38 cellular contexts compared by ENCODE assay signal in the genomic region with DNA sequence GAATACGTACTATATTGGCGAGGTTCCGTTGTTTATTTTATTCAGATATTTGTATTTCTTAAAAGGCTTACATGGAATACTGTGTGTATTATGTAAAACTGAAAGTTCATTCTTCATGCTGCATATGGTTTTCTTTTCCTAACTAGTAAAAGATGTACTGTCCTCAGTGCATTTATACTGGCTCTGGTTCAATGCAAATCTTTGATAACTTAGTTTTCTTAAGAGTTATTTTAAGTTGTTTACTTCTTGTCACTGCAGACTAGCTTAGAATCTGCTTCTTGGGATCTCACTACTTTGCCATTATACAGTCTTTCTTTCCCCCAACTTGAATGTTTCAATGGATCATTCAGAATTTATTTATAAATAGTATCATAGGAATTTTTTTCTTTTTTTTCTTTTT. TPM values are rescaled to one million over a fixed set of nuclear protein-coding genes. Genes with fewer than 3 reads are reported as not detected.
"Had no signal": no experiment of that assay in that cellular context is flagged by ENCODE, and none has a peak within 500 bp of the region (broad histone marks: within the 10 kb centered on the region; RNA-seq: fewer than 3 reads in every experiment).

No MANE protein-coding gene starts in this region.

- H3K27ac Mint-ChIP-seq: activated B cell treated with CpG ODN at 0.5 μM for 24 hours; activated CD4-positive, alpha-beta memory T cell treated with anti-CD3 and anti-CD28 coated beads for 36 hours; activated CD4-positive, alpha-beta T cell treated with anti-CD3 and anti-CD28 coated beads, Interleukin-2, amount 10 ng/mL, durations not matched to agents 24 days and 14 days; activated CD8-positive, alpha-beta T cell treated with anti-CD3 and anti-CD28 coated beads for 36 hours; activated naive CD4-positive, alpha-beta T cell treated with anti-CD3 and anti-CD28 coated beads for 36 hours; activated naive CD4-positive, alpha-beta T cell treated with anti-CD3 and anti-CD28 coated beads, Interleukin-2, amount 50 U/mL, for 72 hours; activated naive CD8-positive, alpha-beta T cell treated with anti-CD3 and anti-CD28 coated beads for 36 hours; activated T-cell treated with anti-CD3 and anti-CD28 coated beads, Interleukin-2, amount 50 U/mL, for 72 hours; activated T-helper 1 cell treated with anti-CD3 and anti-CD28 coated beads, Interleukin-12 subunit alpha, Interleukin-12 subunit beta, Interleukin-2, Interleukin-4 antibody, amounts not matched to agents 30 ng/mL and 10 ng/mL and 1 ng/mL, durations not matched to agents 14 hours and 24 hours and 36 hours; activated T-helper 17 cell treated with anti-CD3 and anti-CD28 coated beads, Interleukin-2, amount 50 U/mL, for 72 hours; T-helper 1 cell treated with Interleukin-12 subunit alpha and Interleukin-12 subunit beta and Interleukin-4 antibody, amounts not matched to agents 30 μg/mL and 1 μg/mL, for 36 hours; T-helper 2 cell treated with Interferon-gamma antibody and Interleukin-4, amounts not matched to agents 5 μg/mL and 100 μg/mL, for 36 hours had no signal

- H3K27me3 ChIP-seq: adrenal gland, body of pancreas, brain microvascular endothelial cell, breast epithelium, cardiac muscle cell had no signal

- H3K4me1 ChIP-seq: body of pancreas, breast epithelium had no signal

- ATAC-seq: activated CD8-positive, alpha-beta T cell treated with anti-CD3 and anti-CD28 coated beads for 36 hours; activated naive CD4-positive, alpha-beta T cell treated with anti-CD3 and anti-CD28 coated beads, Interleukin-2, amount 50 U/mL, for 72 hours; activated T-cell treated with anti-CD3 and anti-CD28 coated beads, Interleukin-2, amount 50 U/mL, for 4 hours; activated T-cell treated with anti-CD3 and anti-CD28 coated beads, Interleukin-2, amount 50 U/mL, for 72 hours; activated T-helper 17 cell treated with anti-CD3 and anti-CD28 coated beads, Interleukin-2, amount 50 U/mL, for 72 hours; body of pancreas had no signal

- H3K4me1 Mint-ChIP-seq: activated B cell treated with CpG ODN at 0.5 μM for 24 hours; activated CD4-positive, alpha-beta T cell treated with anti-CD3 and anti-CD28 coated beads, Interleukin-2, amount 10 ng/mL, durations not matched to agents 24 days and 14 days; activated naive CD8-positive, alpha-beta T cell treated with anti-CD3 and anti-CD28 coated beads for 36 hours; activated T-helper 17 cell treated with anti-CD3 and anti-CD28 coated beads, Interleukin-2, amount 50 U/mL, for 72 hours had no signal

- DNase-seq: activated B cell treated with CpG ODN at 0.5 μM for 24 hours; activated CD4-positive, alpha-beta memory T cell treated with anti-CD3 and anti-CD28 coated beads for 36 hours; activated CD4-positive, alpha-beta T cell treated with anti-CD3 and anti-CD28 coated beads for 4 hours; activated CD4-positive, alpha-beta T cell treated with anti-CD3 and anti-CD28 coated beads, Interleukin-2, amount 10 ng/mL, durations not matched to agents 24 days and 14 days; activated CD4-positive, alpha-beta T cell treated with anti-CD3 and anti-CD28 coated beads, Interleukin-2, amount 50 U/mL, for 1 hour; activated CD4-positive, alpha-beta T cell treated with anti-CD3 and anti-CD28 coated beads, Interleukin-2, amount 50 U/mL, for 4 hours; activated CD4-positive, CD25-positive, alpha-beta regulatory T cell treated with anti-CD3 and anti-CD28 coated beads, Interleukin-2, amount 50 U/mL, for 72 hours; activated CD8-positive, alpha-beta memory T cell treated with anti-CD3 and anti-CD28 coated beads, Interleukin-2, amount 50 U/mL, for 4 hours; activated CD8-positive, alpha-beta T cell treated with anti-CD3 and anti-CD28 coated beads for 36 hours; activated effector memory CD4-positive, alpha-beta T cell treated with anti-CD3 and anti-CD28 coated beads, Interleukin-2, amount 50 U/mL, for 16 hours; activated gamma-delta T cell treated with Interleukin-2 at 50 U/mL for 16 hours; activated naive CD4-positive, alpha-beta T cell; activated naive CD4-positive, alpha-beta T cell treated with anti-CD3 and anti-CD28 coated beads for 36 hours; activated naive CD4-positive, alpha-beta T cell treated with anti-CD3 and anti-CD28 coated beads, Interleukin-2, amount 50 U/mL, for 16 hours; activated naive CD8-positive, alpha-beta T cell treated with anti-CD3 and anti-CD28 coated beads for 36 hours; activated T-cell treated with anti-CD3 and anti-CD28 coated beads for 4 hours; activated T-cell treated with anti-CD3 and anti-CD28 coated beads, Interleukin-2, amount 50 U/mL, for 1 hour; activated T-cell treated with anti-CD3 and anti-CD28 coated beads, Interleukin-2, amount 50 U/mL, for 4 hours; activated T-cell treated with anti-CD3 and anti-CD28 coated beads, Interleukin-2, amount 50 U/mL, for 72 hours; adrenal gland; amniotic stem cell; aorta; body of pancreas; brain microvascular endothelial cell; central memory CD4-positive, alpha-beta T cell; SW 1271; T-helper 1 cell; T-helper 2 cell; T-helper 9 cell had no signal

- H3K4me3 Mint-ChIP-seq: activated B cell treated with CpG ODN at 0.5 μM for 24 hours; activated CD4-positive, alpha-beta memory T cell treated with anti-CD3 and anti-CD28 coated beads for 36 hours; activated CD4-positive, alpha-beta T cell treated with anti-CD3 and anti-CD28 coated beads, Interleukin-2, amount 10 ng/mL, durations not matched to agents 24 days and 14 days; activated CD8-positive, alpha-beta T cell treated with anti-CD3 and anti-CD28 coated beads for 36 hours; activated naive CD4-positive, alpha-beta T cell treated with anti-CD3 and anti-CD28 coated beads for 36 hours; activated naive CD8-positive, alpha-beta T cell treated with anti-CD3 and anti-CD28 coated beads for 36 hours; activated T-cell treated with anti-CD3 and anti-CD28 coated beads, Interleukin-2, amount 50 U/mL, for 4 hours; activated T-cell treated with anti-CD3 and anti-CD28 coated beads, Interleukin-2, amount 50 U/mL, for 72 hours; activated T-helper 1 cell treated with anti-CD3 and anti-CD28 coated beads, Interleukin-12 subunit alpha, Interleukin-12 subunit beta, Interleukin-2, Interleukin-4 antibody, amounts not matched to agents 30 ng/mL and 10 ng/mL and 1 ng/mL, durations not matched to agents 14 hours and 24 hours and 36 hours; activated T-helper 17 cell treated with anti-CD3 and anti-CD28 coated beads, Interleukin-2, amount 50 U/mL, for 72 hours; T-helper 1 cell treated with Interleukin-12 subunit alpha and Interleukin-12 subunit beta and Interleukin-4 antibody, amounts not matched to agents 30 μg/mL and 1 μg/mL, for 36 hours; T-helper 2 cell treated with Interferon-gamma antibody and Interleukin-4, amounts not matched to agents 5 μg/mL and 100 μg/mL, for 36 hours had no signal

- H3K27ac ChIP-seq: adrenal gland, body of pancreas, brain microvascular endothelial cell, breast epithelium, cardiac muscle cell, VCaP had no signal

- H3K36me3 Mint-ChIP-seq: activated CD4-positive, alpha-beta memory T cell treated with anti-CD3 and anti-CD28 coated beads for 36 hours; activated naive CD4-positive, alpha-beta T cell treated with anti-CD3 and anti-CD28 coated beads, Interleukin-2, amount 50 U/mL, for 72 hours; activated naive CD8-positive, alpha-beta T cell treated with anti-CD3 and anti-CD28 coated beads for 36 hours had no signal

- H3K9me3 Mint-ChIP-seq: activated CD4-positive, alpha-beta memory T cell treated with anti-CD3 and anti-CD28 coated beads for 36 hours; activated CD4-positive, alpha-beta T cell treated with anti-CD3 and anti-CD28 coated beads, Interleukin-2, amount 10 ng/mL, durations not matched to agents 24 days and 14 days; activated CD8-positive, alpha-beta T cell treated with anti-CD3 and anti-CD28 coated beads for 36 hours; activated naive CD4-positive, alpha-beta T cell treated with anti-CD3 and anti-CD28 coated beads for 36 hours; activated naive CD8-positive, alpha-beta T cell treated with anti-CD3 and anti-CD28 coated beads for 36 hours; activated T-helper 1 cell treated with anti-CD3 and anti-CD28 coated beads, Interleukin-12 subunit alpha, Interleukin-12 subunit beta, Interleukin-2, Interleukin-4 antibody, amounts not matched to agents 30 ng/mL and 10 ng/mL and 1 ng/mL, durations not matched to agents 14 hours and 24 hours and 36 hours; activated T-helper 17 cell treated with anti-CD3 and anti-CD28 coated beads, Interleukin-2, amount 50 U/mL, for 72 hours; T-helper 1 cell treated with Interleukin-12 subunit alpha and Interleukin-12 subunit beta and Interleukin-4 antibody, amounts not matched to agents 30 μg/mL and 1 μg/mL, for 36 hours; T-helper 2 cell treated with Interferon-gamma antibody and Interleukin-4, amounts not matched to agents 5 μg/mL and 100 μg/mL, for 36 hours had no signal

- H3K36me3 ChIP-seq: adrenal gland, brain microvascular endothelial cell, breast epithelium, cardiac muscle cell had no signal

- H3K9me3 ChIP-seq: adrenal gland, body of pancreas, breast epithelium had no signal

- H3K27me3 Mint-ChIP-seq: activated B cell treated with CpG ODN at 0.5 μM for 24 hours; activated CD4-positive, alpha-beta T cell treated with anti-CD3 and anti-CD28 coated beads, Interleukin-2, amount 10 ng/mL, durations not matched to agents 24 days and 14 days; activated CD8-positive, alpha-beta T cell treated with anti-CD3 and anti-CD28 coated beads for 36 hours; activated T-helper 17 cell treated with anti-CD3 and anti-CD28 coated beads, Interleukin-2, amount 50 U/mL, for 72 hours had no signal

- H3K4me3 ChIP-seq: adrenal gland, body of pancreas, breast epithelium, cardiac muscle cell had no signal

RNA-seq across cellular contexts. Expression of gene ADGRB3, which starts 42.0 kb away (rescaled TPM):
- total RNA-seq: activated B cell treated with CpG ODN at 0.5 μM for 24 hours; activated CD4-positive, alpha-beta memory T cell treated with anti-CD3 and anti-CD28 coated beads for 36 hours; activated CD4-positive, alpha-beta T cell treated with anti-CD3 and anti-CD28 coated beads, Interleukin-2, amount 10 ng/mL, durations not matched to agents 24 days and 14 days; activated CD8-positive, alpha-beta memory T cell treated with anti-CD3 and anti-CD28 coated beads for 36 hours; activated CD8-positive, alpha-beta T cell treated with anti-CD3 and anti-CD28 coated beads for 36 hours; activated naive CD4-positive, alpha-beta T cell treated with anti-CD3 and anti-CD28 coated beads for 36 hours; activated naive CD4-positive, alpha-beta T cell treated with anti-CD3 and anti-CD28 coated beads, Interleukin-2, amount 50 U/mL, for 72 hours; activated naive CD8-positive, alpha-beta T cell treated with anti-CD3 and anti-CD28 coated beads for 36 hours; activated T-cell treated with anti-CD3 and anti-CD28 coated beads, Interleukin-2, amount 50 U/mL, for 4 hours; activated T-cell treated with anti-CD3 and anti-CD28 coated beads, Interleukin-2, amount 50 U/mL, for 72 hours; activated T-helper 1 cell treated with anti-CD3 and anti-CD28 coated beads, Interleukin-12 subunit alpha, Interleukin-12 subunit beta, Interleukin-2, Interleukin-4 antibody, amounts not matched to agents 30 ng/mL and 10 ng/mL and 1 ng/mL, durations not matched to agents 14 hours and 24 hours and 36 hours had no signal
